Comparison of ENCODE assay signal across 15 cellular contexts in the genomic region with DNA sequence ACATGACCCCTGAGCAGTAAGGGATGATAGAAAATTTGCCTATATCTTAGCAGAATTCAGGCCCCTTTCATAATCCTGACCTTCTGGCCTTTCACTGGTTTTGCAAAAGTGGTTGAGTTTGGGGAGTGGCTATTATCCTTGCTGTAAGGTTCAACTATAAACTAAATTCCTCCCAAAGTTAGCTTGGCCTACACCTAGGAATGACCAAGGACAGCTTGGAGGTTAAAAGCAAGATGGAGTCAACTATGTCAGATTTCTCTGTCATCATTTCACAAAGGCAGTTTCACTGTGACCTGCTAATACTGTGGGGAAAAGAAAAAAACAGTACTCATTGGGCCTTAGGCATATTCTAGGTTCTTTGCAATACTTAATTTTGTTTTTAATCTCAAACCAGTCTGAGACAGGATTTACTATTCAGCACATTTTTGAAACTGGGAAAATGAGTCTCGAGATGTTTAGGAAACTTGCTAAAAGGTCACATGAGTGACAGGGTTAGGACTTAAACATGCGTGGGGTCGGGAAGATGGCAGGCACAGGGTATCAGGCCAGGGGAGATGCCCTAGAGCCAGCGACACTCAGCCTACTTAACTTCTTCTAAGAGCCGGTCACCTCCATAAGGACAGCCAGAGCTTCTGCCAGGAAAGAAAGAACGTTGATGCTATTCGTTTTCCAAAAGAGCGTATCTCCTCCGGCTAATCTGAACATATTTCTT. TPM values are rescaled to one million over a fixed set of nuclear protein-coding genes. Genes with fewer than 3 reads are reported as not detected.
DNase-seq lines count a peak whose midpoint lies in the region; TF ChIP-seq lines count a peak whose summit lies in the region.
"Had no signal": no experiment of that assay in that cellular context is flagged by ENCODE, and none has a peak within 500 bp of the region (broad histone marks: within the 10 kb centered on the region; RNA-seq: fewer than 3 reads in every experiment).

No MANE protein-coding gene starts in this region.

- intact Hi-C loops in CD14-positive monocyte (cut with micrococcal nuclease) (no loop called here), esophagus squamous epithelium (cut with DNase I) (no loop called here)

- H3K9me3 Mint-ChIP-seq in CD14-positive monocyte = peaks cover 6 to 17% (median 8%) of the 10 kb centered on the region in 7 donors

- peaks cover 0 to 12% of the 10 kb centered on the region in 2 donors for H3K9me3 ChIP-seq in right atrium auricular region
- no peaks in the 10 kb centered on the region for H3K9me3 ChIP-seq in suprapubic skin
- peaks cover 0 to 5% (median 5%) of the 10 kb centered on the region in 3 donors for H3K9me3 ChIP-seq in esophagus squamous epithelium

- H3K27me3 ChIP-seq in right atrium auricular region (no peaks in the 10 kb centered on the region), suprapubic skin (no peaks in the 10 kb centered on the region), esophagus squamous epithelium (no peaks in the 10 kb centered on the region)

- peaks cover 34% of the 10 kb centered on the region for H3K4me1 Mint-ChIP-seq in CD14-positive monocyte

- TF ChIP-seq EP300 in suprapubic skin (IDR thresholded peaks at IDR 0.05) = no peak

- H3K4me1 ChIP-seq in right atrium auricular region (peaks cover 0 to 10% of the 10 kb centered on the region in 2 donors), suprapubic skin (peaks cover 25% of the 10 kb centered on the region), esophagus squamous epithelium (peaks cover 6 to 27% (median 8%) of the 10 kb centered on the region in 3 donors)

- H3K36me3 Mint-ChIP-seq in CD14-positive monocyte = peaks cover 0 to 2% of the 10 kb centered on the region in 2 donors

- H3K36me3 ChIP-seq in right atrium auricular region (no peaks in the 10 kb centered on the region), suprapubic skin (no peaks in the 10 kb centered on the region), esophagus squamous epithelium (no peaks in the 10 kb centered on the region)

- no peaks in the 10 kb centered on the region for H3K27me3 Mint-ChIP-seq in CD14-positive monocyte (ENCODE audit: low read depth in 3 of 3)

- no peak overlapping the region for H3K4me3 Mint-ChIP-seq in CD14-positive monocyte

- 82% methylated on average over 9 of the region's 9 CpGs for WGBS in suprapubic skin
- WGBS in esophagus squamous epithelium, 2 donors = 76 to 91% methylated on average over 9 of the region's 9 CpGs

- H3K4me3 ChIP-seq in right atrium auricular region = no peak overlapping the region
- no peak overlapping the region for H3K4me3 ChIP-seq in suprapubic skin
- no peak overlapping the region for H3K4me3 ChIP-seq in esophagus squamous epithelium

- DNase-seq in CD14-positive monocyte (ENCODE audit: low spot score) = no peak
- DNase-seq in caudate nucleus (lab: John Stamatoyannopoulos, UW) = peak in 1 of 61 donors; percentile 50
- DNase-seq in right atrium auricular region (ENCODE audit: low spot score) = no peak
- no peak for DNase-seq in suprapubic skin (ENCODE audit: low spot score in 2 of 2)
- DNase-seq in H4 (ENCODE audit: low spot score) = no peak
- no peak for DNase-seq in OCI-M2 (lab: John Stamatoyannopoulos, UW; ENCODE audit: unreplicated experiment)
- no peak for DNase-seq in DMS53 treated with DMSO at 0.1 percent for 48 hours (lab: John Stamatoyannopoulos, UW; ENCODE audit: unreplicated experiment)
- DNase-seq in esophagus squamous epithelium (lab: John Stamatoyannopoulos, UW) = no peak
- DNase-seq: KBM-7, NCI-H187, NCI-H2107, NCI-H510A, NCI-H774, SIG-M5 had no signal

- peak overlapping the region in 5 of 7 donors; percentile 6 to 68 (median 42) for H3K27ac Mint-ChIP-seq in CD14-positive monocyte

- TF ChIP-seq POLR2A in suprapubic skin (IDR thresholded peaks at IDR 0.05) (no peak), esophagus squamous epithelium (IDR thresholded peaks at IDR 0.05) (no peak)

- TF ChIP-seq CTCF in CD14-positive monocyte (IDR thresholded peaks at IDR 0.05) = no peak
- TF ChIP-seq CTCF in right atrium auricular region (IDR thresholded peaks at IDR 0.05) = no peak
- no peak for TF ChIP-seq CTCF in suprapubic skin (IDR thresholded peaks at IDR 0.05)
- TF ChIP-seq CTCF in esophagus squamous epithelium (IDR thresholded peaks at IDR 0.05) = no peak

- H3K27ac ChIP-seq in caudate nucleus (ENCODE audit: low read depth, low read length) = peak overlapping the region; percentile 11
- H3K27ac ChIP-seq in right atrium auricular region = peak overlapping the region; percentile 80 to 92
- peak overlapping the region; percentile 28 for H3K27ac ChIP-seq in suprapubic skin
- H3K27ac ChIP-seq in esophagus squamous epithelium = no peak overlapping the region
- H3K27ac ChIP-seq: C4-2B had no signal

RNA-seq across cellular contexts. Expression of a gene that starts 58.1 kb away (rescaled TPM):
- under 1 TPM in 1 of 2 donors, not detected in 1; 0.37 TPM for polyA plus RNA-seq in CD14-positive monocyte
- total RNA-seq in right atrium auricular region = under 1 TPM; 0.52 to 0.59 TPM
- total RNA-seq in suprapubic skin = under 1 TPM in 2 of 4 donors, not detected in 2; 0.26 to 0.96 TPM
- total RNA-seq in H4 (2014; rRNA removed; shearing (Covaris generic)) = 0.43 and 1.6 TPM in 2 replicates
- 1 to 10 TPM in 1 of 4 donors, under 1 TPM in 2, not detected in 1; 0.27 to 1.1 (median 0.38) TPM for total RNA-seq in esophagus squamous epithelium

Comparison
In these comparisons a context has a peak if more than half of its experiments do, and no peak if none do; other contexts are left out.
1. H3K27ac ChIP-seq: peak in caudate nucleus (single experiment), right atrium auricular region (2 of 2) and suprapubic skin (single experiment); none in esophagus squamous epithelium (0 of 4).